In the genomic region with DNA sequence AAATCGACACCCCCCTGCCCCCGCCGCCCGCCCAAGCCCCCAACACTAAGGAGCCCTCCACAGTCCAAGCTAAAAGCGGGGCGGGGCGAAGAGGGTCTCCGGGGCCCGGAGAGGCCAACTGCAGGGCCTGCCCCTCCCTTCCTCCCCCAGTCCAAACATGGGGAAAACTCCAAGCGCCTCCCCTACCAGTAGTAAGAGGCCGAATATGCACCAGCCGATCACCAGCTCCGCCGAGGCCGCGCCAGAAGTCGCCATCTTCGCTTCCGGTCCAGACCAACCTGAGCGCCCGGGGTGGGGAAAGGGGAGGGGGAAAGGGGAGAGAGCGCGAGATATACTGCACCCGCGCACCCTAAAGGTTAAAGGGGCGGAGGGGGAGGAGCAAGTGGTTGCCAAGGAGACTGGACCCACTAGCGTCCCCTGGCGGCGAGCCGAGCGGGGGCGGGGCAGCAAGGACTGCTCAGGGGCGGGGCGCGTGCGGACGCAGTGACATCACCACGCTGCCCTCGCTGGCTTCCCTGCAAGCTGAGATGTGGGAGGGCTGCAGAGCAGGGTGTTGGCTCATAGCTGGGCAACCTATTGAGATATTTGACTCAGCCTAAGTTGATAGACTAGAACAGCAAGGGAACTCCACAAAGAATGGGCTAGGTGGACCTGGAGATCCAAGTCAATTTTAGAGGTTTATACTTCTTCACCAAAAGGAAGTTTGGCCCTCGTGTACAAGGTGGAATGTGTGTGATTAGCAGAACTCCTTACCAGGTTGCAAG, we compare ENCODE assay signal across 8 cellular contexts. TPM values are rescaled to one million over a fixed set of nuclear protein-coding genes. Genes with fewer than 3 reads are reported as not detected.
A peak's percentile ranks its signal among the peaks of the same experiment; 100 is the strongest.
DNase-seq lines count a peak whose midpoint lies in the region; ATAC-seq and TF ChIP-seq lines count a peak whose summit lies in the region.

A gene (minus strand): TSS at position 384 of the 764 bp plus-strand sequence. CDS start 129 bp downstream, at position 255.

- H3K36me3 ChIP-seq in IMR-90 (ENCODE audit: control insufficient read depth, insufficient read depth, low read length) (no peaks in the 10 kb centered on the region), OCI-LY7 (ENCODE audit: insufficient read depth, low read length) (peaks cover 4% of the 10 kb centered on the region; the same call in 1 of the 2 replicates)

- peak within 1 kb of the TSS; percentile 67 for H3K4ac ChIP-seq in IMR-90 (ENCODE audit: low read depth, low read length)

- peak; percentile 93 for ATAC-seq in GM21528 (IDR thresholded peaks at IDR 0.05; ENCODE audit: low FRiP score, unreplicated experiment)
- ATAC-seq in IMR-90 (ENCODE audit: low read depth) = peak; percentile 98

- peak within 1 kb of the TSS; percentile 61 for H3K23ac ChIP-seq in IMR-90 (ENCODE audit: low read depth, low read length)

- 0% methylated on average over 7 of the region's 40 CpGs; no CpG with 5 or more reads in 1 of the 2 experiments for WGBS in IMR-90 (ENCODE audit: extremely low coverage in 2 of 2, insufficient read length in 1 of 2), 2 experiments

- H4K5ac ChIP-seq in IMR-90 (ENCODE audit: low read depth, low read length) = peak within 1 kb of the TSS; percentile 97

- peak within 1 kb of the TSS; percentile 26 for H2AK9ac ChIP-seq in IMR-90 (replicated peaks; ENCODE audit: low read depth, low read length, poor library complexity)

- peak within 1 kb of the TSS; percentile 42; the same call in 1 of the 2 replicates for H3K56ac ChIP-seq in IMR-90 (ENCODE audit: extremely low read depth, insufficient read depth, low read length)

- TF ChIP-seq POLR2A in IMR-90 (IDR thresholded peaks at IDR 0.05; ENCODE audit: low read depth, low read length) = 0 out of 2 replicates have a peak, but pooled peaks have one; percentile 46

- no peaks in the 10 kb centered on the region for H3K9me2 ChIP-seq in OCI-LY7 (ENCODE audit: insufficient read depth, low read length)

- peak within 1 kb of the TSS; percentile 65 for H3K27ac ChIP-seq in IMR-90 (ENCODE audit: insufficient read depth, low read length)
- H3K27ac ChIP-seq in OCI-LY7 (ENCODE audit: low read depth, low read length, poor library complexity, severe bottlenecking) = peak within 1 kb of the TSS; percentile 68

- dilution Hi-C loops in IMR-90 (cut with HindIII; ENCODE audit: low sequenced_read_pairs, unreplicated experiment) = no loop called here

- H4K8ac ChIP-seq in IMR-90 (ENCODE audit: low read depth in 2 of 2, low read length in 2 of 2) = peak within 1 kb of the TSS; percentile 67 to 93

- BruUV-seq in IMR-90 (replicated peaks; lab: Mats Ljungman, UMichigan) (no TSS peak), OCI-LY7 (replicated peaks; lab: Mats Ljungman, UMichigan) (no TSS peak)

- H3K79me2 ChIP-seq in OCI-LY7 (ENCODE audit: insufficient read depth, low read depth, low read length) = peaks cover 43% of the 10 kb centered on the region; the same call in 1 of the 2 replicates

- H3K79me1 ChIP-seq in IMR-90 (ENCODE audit: low read depth in 1 of 2, low read length in 2 of 2) = peaks cover 4 to 5% of the 10 kb centered on the region in 2 experiments

- in situ Hi-C loops in IMR-90 (cut with MboI; ENCODE audit: low sequenced_read_pairs) = no loop called here

- peak; percentile 85 for TF ChIP-seq CTCF in IMR-90 (conservative IDR thresholded peaks at IDR 0.05; ENCODE audit: low read depth, low read length)
- TF ChIP-seq CTCF in OCI-LY7 (conservative IDR thresholded peaks at IDR 0.05; ENCODE audit: low read length) = peak; percentile 91

- CTCF ChIA-PET in IMR-90 (lab: Yijun Ruan, JAX) = interaction anchor here (0.7 to 1.3 kb wide), 4 partner anchors 16 to 43 kb away, joined by 3 to 4 read pairs (median 3); no protein-coding TSS in a partner anchor
- CTCF ChIA-PET in OCI-LY7 (lab: Charles Lee; ENCODE audit: unreplicated experiment) = interaction anchor here (0.6 to 2.4 kb wide), 3 partner anchors 17 to 37 kb away, joined by 3 to 15 read pairs (median 3); no protein-coding TSS in a partner anchor

- H2AFZ ChIP-seq in IMR-90 (replicated peaks; ENCODE audit: low read length, poor library complexity) (peak within 1 kb of the TSS; percentile 87), OCI-LY7 (ENCODE audit: low read length) (peak within 1 kb of the TSS; percentile 82; the same call in 1 of the 2 replicates)

- H3K18ac ChIP-seq in IMR-90 (ENCODE audit: low read depth, low read length) = peak within 1 kb of the TSS; percentile 59

- H3K9me3 ChIP-seq in IMR-90 (ENCODE audit: control insufficient read depth, insufficient read depth, low read length) (no peaks in the 10 kb centered on the region), OCI-LY7 (ENCODE audit: low read length) (no peaks in the 10 kb centered on the region)

- peak within 1 kb of the TSS; percentile 8 for H2BK5ac ChIP-seq in IMR-90 (ENCODE audit: low read depth, low read length, poor library complexity, severe bottlenecking)

- H3K4me3 ChIP-seq in IMR-90 (ENCODE audit: insufficient read depth, low read depth, low read length) (peak within 1 kb of the TSS; percentile 94), OCI-LY7 (ENCODE audit: low read depth, low read length, poor library complexity, severe bottlenecking) (peak within 1 kb of the TSS; percentile 91)

- peak within 1 kb of the TSS; percentile 43 for H2BK120ac ChIP-seq in IMR-90 (ENCODE audit: low read depth, low read length)

- no peaks in the 10 kb centered on the region for H3K9me1 ChIP-seq in IMR-90 (ENCODE audit: insufficient read depth, low read length)

- H2AK5ac ChIP-seq in IMR-90 (ENCODE audit: low read depth, low read length) = no peak within 1 kb of the TSS

- peak within 1 kb of the TSS; percentile 94 for H3K9ac ChIP-seq in IMR-90 (ENCODE audit: low read depth, low read length)

- peak within 1 kb of the TSS; percentile 67 for H3K14ac ChIP-seq in IMR-90 (replicated peaks; ENCODE audit: low read depth, low read length)

- intact Hi-C loops in IMR-90 (cut with micrococcal nuclease) = loop anchor here (1.0 kb wide), 1 partner anchor 65 kb away; no protein-coding TSS in a partner anchor
- intact Hi-C loops in OCI-LY7 (cut with micrococcal nuclease; ENCODE audit: unreplicated experiment) = loop anchor here (2.0 to 5.0 kb wide), 2 partner anchors 70 to 84 kb away; a partner anchor contains a TSS

- H4K20me1 ChIP-seq in IMR-90 (ENCODE audit: insufficient read depth, low read length) (no peaks in the 10 kb centered on the region), OCI-LY7 (ENCODE audit: insufficient read depth, low read length) (peaks cover 7% of the 10 kb centered on the region; the same call in 1 of the 2 replicates)

- peak within 1 kb of the TSS; percentile 94 for H3K4me2 ChIP-seq in IMR-90 (ENCODE audit: low read depth, low read length)
- peak within 1 kb of the TSS; percentile 85 for H3K4me2 ChIP-seq in OCI-LY7 (ENCODE audit: low read length)

- H3K27me3 ChIP-seq in IMR-90 (ENCODE audit: control insufficient read depth, insufficient read depth, low read length) = no peaks in the 10 kb centered on the region

- TF ChIP-seq RAD21 in IMR-90 (IDR thresholded peaks at IDR 0.05; ENCODE audit: low read length) = no peak

- no peak within 1 kb of the TSS; the same call in 1 of the 2 replicates for H2BK20ac ChIP-seq in IMR-90 (ENCODE audit: low read depth, low read length)

- POLR2A ChIA-PET in IMR-90 (lab: Charles Lee; ENCODE audit: unreplicated experiment) (interaction anchor here (0.6 kb wide), 2 partner anchors 16 to 826 kb away, joined by 3 to 10 read pairs; no protein-coding TSS in a partner anchor), OCI-LY7 (lab: Charles Lee) (interaction anchor here (0.5 to 4.2 kb wide), 7 partner anchors 17 to 499 kb away, joined by 3 to 37 read pairs (median 8); no protein-coding TSS in a partner anchor)

- H4K91ac ChIP-seq in IMR-90 (ENCODE audit: insufficient read depth, low read depth, low read length) = peak within 1 kb of the TSS; percentile 49

- peak; percentile 88 for DNase-seq in DMS153 (lab: John Stamatoyannopoulos, UW)
- peak; percentile 94 for DNase-seq in IMR-90
- peak; percentile 96 for DNase-seq in OCI-LY7 (ENCODE audit: low spot score)
- peak; percentile 98 for DNase-seq in activated T-cell treated with anti-CD3 and anti-CD28 coated beads for 24 hours (ENCODE audit: low read depth)
- peak; percentile 81 for DNase-seq in epidermal melanocyte (ENCODE audit: insufficient read length, low spot score)
- DNase-seq in middle frontal gyrus (ENCODE audit: extremely low spot score, low spot score) = peak; percentile 88
- peak; percentile 98 for DNase-seq in stimulated activated CD8-positive, alpha-beta memory T cell treated with anti-CD3 and anti-CD28 coated beads, Interleukin-2, amount 100 ng/mL, for 48 hours (ENCODE audit: low read depth in 2 of 2)

- H3K4me1 ChIP-seq in IMR-90 (ENCODE audit: control insufficient read depth, insufficient read depth, low read length) = 0 out of 2 replicates have a peak, but pooled peaks cover 2% of the 10 kb centered on the region
- peaks cover 13% of the 10 kb centered on the region for H3K4me1 ChIP-seq in OCI-LY7 (ENCODE audit: insufficient read depth, low read length, poor library complexity, severe bottlenecking)

- H2BK15ac ChIP-seq in IMR-90 (ENCODE audit: low read depth, low read length) = 0 out of 3 replicates have a peak within 1 kb of the TSS, but pooled peaks have one; percentile 7

TF ChIP-seq in IMR-90, 13 proteins besides CTCF, POLR2A, EP300 and RAD21 (continues in another document):
- TF ChIP-seq BHLHE40 (IDR thresholded peaks at IDR 0.05; ENCODE audit: low read depth, low read length) (no peak), CHD1 (IDR thresholded peaks at IDR 0.05; ENCODE audit: low read depth, low read length) (no peak), MXI1 (IDR thresholded peaks at IDR 0.05; ENCODE audit: borderline replicate concordance, low read depth, low read length) (peak; percentile 13; the same call in 1 of the 2 replicates), RFX5 (IDR thresholded peaks at IDR 0.05; ENCODE audit: low read depth, low read length) (no peak), MAFK (IDR thresholded peaks at IDR 0.05; ENCODE audit: low read depth, low read length) (no peak), CEBPB (IDR thresholded peaks at IDR 0.05; ENCODE audit: low read depth, low read length) (peak; percentile 83), NFE2L2 (IDR thresholded peaks at IDR 0.05; ENCODE audit: low read depth, low read length) (no peak)
- TF ChIP-seq, protein P1, sequence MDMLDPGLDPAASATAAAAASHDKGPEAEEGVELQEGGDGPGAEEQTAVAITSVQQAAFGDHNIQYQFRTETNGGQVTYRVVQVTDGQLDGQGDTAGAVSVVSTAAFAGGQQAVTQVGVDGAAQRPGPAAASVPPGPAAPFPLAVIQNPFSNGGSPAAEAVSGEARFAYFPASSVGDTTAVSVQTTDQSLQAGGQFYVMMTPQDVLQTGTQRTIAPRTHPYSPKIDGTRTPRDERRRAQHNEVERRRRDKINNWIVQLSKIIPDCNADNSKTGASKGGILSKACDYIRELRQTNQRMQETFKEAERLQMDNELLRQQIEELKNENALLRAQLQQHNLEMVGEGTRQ (IDR thresholded peaks at IDR 0.05; ENCODE audit: low read depth, low read length) = peak; percentile 11; the same call in 1 of the 2 replicates

RNA-seq across cellular contexts. Expression of the gene that starts here (rescaled TPM):
- total RNA-seq in IMR-90 (2012; rRNA removed) = 3.9 and 12.8 TPM in 2 replicates
- 6.7 and 8.7 TPM in 2 replicates for polyA plus RNA-seq in IMR-90 (2012; rRNA removed)
- polyA plus RNA-seq in IMR-90 (2012; cell fraction: cytosol; rRNA removed) = 1.2 TPM in 2 replicates
- 0.47 and 3.9 TPM in 2 replicates for polyA plus RNA-seq in IMR-90 (2012; cell fraction: nucleus; rRNA removed; ENCODE audit: low replicate concordance)
- 12.7 and 14.0 TPM in 2 replicates for total RNA-seq in OCI-LY7 (2014; rRNA removed; shearing (Covaris generic))
- 16.3 and 20.8 TPM in 2 replicates for total RNA-seq in OCI-LY7 (2022)

Comparison
In these comparisons a context has a peak if more than half of its experiments do, and no peak if none do; other contexts are left out.
1. Peak in every context shown above with its lines: DNase-seq, ATAC-seq, H3K4me3 ChIP-seq and H3K27ac ChIP-seq.